In genomic region chr22:49159711-49160110, GRCh38 we compare ENCODE assay signal across 33 cellular contexts.
"Had no signal": no experiment of that assay in that cellular context is flagged by ENCODE, and none has a peak within 500 bp of the region (broad histone marks: within the 10 kb centered on the region; RNA-seq: fewer than 3 reads in every experiment).

No MANE protein-coding gene starts in this region.

- H3K27me3 ChIP-seq: adrenal gland, MG63 had no signal

- ATAC-seq: activated CD8-positive, alpha-beta memory T cell treated with anti-CD3 and anti-CD28 coated beads, Interleukin-2, amount 10 ng/mL, durations not matched to agents 7 days and 5 days; activated naive CD4-positive, alpha-beta T cell treated with anti-CD3 and anti-CD28 coated beads, Interleukin-2, amount 50 U/mL, for 72 hours had no signal

- H3K27ac ChIP-seq: adrenal gland, PC-9, RWPE1, WERI-Rb-1 had no signal

- H3K9me3 ChIP-seq: adrenal gland, MG63 had no signal

- H3K4me3 ChIP-seq: adrenal gland, MG63, PC-9 had no signal

- H3K4me1 ChIP-seq: adrenal gland had no signal

- H3K36me3 ChIP-seq: adrenal gland, MG63, WERI-Rb-1 had no signal

- DNase-seq: activated CD4-positive, alpha-beta memory T cell treated with anti-CD3 and anti-CD28 coated beads, Interleukin-2, amount 10 ng/mL, durations not matched to agents 7 days and 5 days; activated CD4-positive, alpha-beta T cell treated with anti-CD3 and anti-CD28 coated beads for 1 hour; activated CD4-positive, alpha-beta T cell treated with anti-CD3 and anti-CD28 coated beads for 48 hours; activated CD4-positive, CD25-positive, alpha-beta regulatory T cell; activated CD8-positive, alpha-beta memory T cell treated with anti-CD3 and anti-CD28 coated beads for 24 hours; activated CD8-positive, alpha-beta memory T cell treated with anti-CD3 and anti-CD28 coated beads, Interleukin-2, amount 10 ng/mL, durations not matched to agents 7 days and 5 days; activated CD8-positive, alpha-beta memory T cell treated with anti-CD3 and anti-CD28 coated beads, Interleukin-2, amount 50 U/mL, for 48 hours; activated gamma-delta T cell; activated naive CD4-positive, alpha-beta T cell treated with Interleukin-2 at 50 U/mL for 16 hours; activated T-cell treated with anti-CD3 and anti-CD28 coated beads, Interleukin-2, amount 50 U/mL, for 48 hours; adrenal gland; central memory CD4-positive, alpha-beta T cell; Kasumi-1; KG1; MG63; NCI-H1048; NCI-H1105 treated with DMSO at 0.1 percent for 48 hours; NCI-H1436; NCI-H187; NCI-H2029 treated with DMSO at 0.1 percent for 48 hours; NCI-H2171 treated with DMSO at 0.1 percent for 48 hours; NCI-H2227 treated with DMSO at 0.1 percent for 48 hours; NCI-H446 treated with DMSO at 0.1 percent for 48 hours; NCI-H526; NCI-H82; NK-92 treated with Interleukin-12 subunit alpha and Interleukin-12 subunit beta, amount 100 ng/mL, for 24 hours; PC-9; Right ventricle myocardium superior; SW 1271; T1000; WERI-Rb-1 had no signal
